Comparison of ENCODE assay signal across 8 cellular contexts in genomic region chr6:37566209-37566859, GRCh38.
A peak's percentile ranks its signal among the peaks of the same experiment; 100 is the strongest.
DNase-seq lines count a peak whose midpoint lies in the region; ATAC-seq, FAIRE-seq and TF ChIP-seq lines count a peak whose summit lies in the region.

No MANE protein-coding gene starts in this region.

- H3K36me3 ChIP-seq in ascending aorta: no peaks in the 10 kb centered on the region
- H3K36me3 ChIP-seq in spleen: no peaks in the 10 kb centered on the region

- intact Hi-C loops in ascending aorta (cut with DNase I): loop anchor here (1.0 to 5.0 kb wide), 4 partner anchors 82 to 241 kb away; no protein-coding TSS in a partner anchor
- intact Hi-C loops in spleen (cut with DNase I; ENCODE audit: low total_unique reads): loop anchor here (5.0 kb wide), 1 partner anchor 79 kb away; no protein-coding TSS in a partner anchor

- no peak for TF ChIP-seq POLR2A in spleen (IDR thresholded peaks at IDR 0.05)

- TF ChIP-seq CTCF in AG09309 (IDR thresholded peaks at IDR 0.05; ENCODE audit: control insufficient read depth, insufficient read depth, low read depth, low read length, missing control alignments): peak; percentile 80
- TF ChIP-seq CTCF in LNCaP clone FGC (IDR thresholded peaks at IDR 0.05; ENCODE audit: control insufficient read depth, extremely low read depth, insufficient read depth): peak; percentile 94
- TF ChIP-seq CTCF in ascending aorta (IDR thresholded peaks at IDR 0.05): peak; percentile 82 to 92 (median 83)
- peak; percentile 75 to 96 (median 92) for TF ChIP-seq CTCF in spleen (IDR thresholded peaks at IDR 0.05 in 8 of 11, conservative IDR thresholded peaks at IDR 0.05 in 3 of 11)

- peak; percentile 78 for FAIRE-seq in GM19239 (lab: Jason Lieb, UNC)

- ATAC-seq in HG03378 (IDR thresholded peaks at IDR 0.05; ENCODE audit: unreplicated experiment): no peak

- no peaks in the 10 kb centered on the region for H3K9me3 ChIP-seq in ascending aorta
- no peaks in the 10 kb centered on the region for H3K9me3 ChIP-seq in spleen

- H3K27ac ChIP-seq in ascending aorta: no peak overlapping the region
- no peak overlapping the region for H3K27ac ChIP-seq in spleen

- H3K27me3 ChIP-seq in ascending aorta: no peaks in the 10 kb centered on the region
- peaks cover 0 to 24% (median 4%) of the 10 kb centered on the region in 7 donors for H3K27me3 ChIP-seq in spleen (replicated peaks in 1 of 7)

- H3K4me3 ChIP-seq in AG09309 (ENCODE audit: control insufficient read depth, low read depth, low read length): peak overlapping the region; percentile 51
- no peak overlapping the region for H3K4me3 ChIP-seq in LNCaP clone FGC (ENCODE audit: low read depth, low read length)
- peak overlapping the region; percentile 51 to 63 for H3K4me3 ChIP-seq in ascending aorta
- H3K4me3 ChIP-seq in iPS-11a (ENCODE audit: low read depth, low read length): peak overlapping the region; percentile 31
- peak overlapping the region in 7 of 8 donors; percentile 15 to 66 (median 27) for H3K4me3 ChIP-seq in spleen

- 7 to 18% (median 11%) methylated on average over 14 to 22 of the region's 22 CpGs for WGBS in spleen, 5 donors

- H3K4me1 ChIP-seq in ascending aorta (peaks cover 0 to 15% of the 10 kb centered on the region in 2 donors), spleen (peaks cover 12 to 61% (median 36%) of the 10 kb centered on the region in 6 donors)

- DNase-seq in AG09309 (ENCODE audit: low read depth): no peak
- peak; percentile 80 for DNase-seq in GM19239 (ENCODE audit: insufficient read length, low spot score)
- no peak for DNase-seq in LNCaP clone FGC (ENCODE audit: low read depth)
- peak; percentile 50 to 62 (median 61) for DNase-seq in T-helper 2 cell
- DNase-seq in ascending aorta (ENCODE audit: low spot score in 2 of 2): no peak
- DNase-seq in spleen: peak; percentile 91

Comparison
In these comparisons a context has a peak if more than half of its experiments do, and no peak if none do; other contexts are left out.
1. DNase-seq: peak in GM19239 (single experiment), T-helper 2 cell (5 of 5) and spleen (single experiment); none in AG09309 (single experiment), LNCaP clone FGC (single experiment) and ascending aorta (0 of 2).
2. Peak in every context shown above with its lines, with median percentiles within 50 percentile points of each other: CTCF ChIP-seq.